ENCODE assay signal across 1 cellular context in the genomic region with DNA sequence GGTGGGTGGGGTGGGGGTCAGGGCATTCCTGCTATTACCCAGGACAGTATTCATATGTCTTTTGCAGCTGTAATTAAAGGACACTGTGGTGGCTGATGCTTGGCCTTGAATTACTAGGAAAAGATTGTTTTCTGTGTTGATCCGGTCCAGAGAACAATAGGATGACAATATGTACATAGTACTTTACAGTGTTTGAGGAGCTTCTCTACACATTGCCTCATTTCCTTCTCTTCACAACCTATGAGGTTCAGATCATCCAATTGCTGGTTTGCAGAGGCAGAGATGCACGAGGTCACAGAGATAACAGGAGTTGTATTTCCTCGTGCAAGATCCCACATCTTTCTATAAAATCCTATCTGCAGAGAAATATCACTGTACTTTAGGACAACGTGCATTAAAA.
A peak's percentile ranks its signal among the peaks of the same experiment; 100 is the strongest.
TF ChIP-seq lines count a peak whose summit lies in the region.

No MANE protein-coding gene starts in this region.

TF ChIP-seq in HepG2, 621 proteins besides CTCF, POLR2A, EP300 and RAD21 (continued from another document and continues in another):
- no peak for TF ChIP-seq PRDM10 (CRISPR knock-in tag; IDR thresholded peaks at IDR 0.05; ENCODE audit: low read depth)
- no peak for TF ChIP-seq PBX2 (CRISPR knock-in tag; IDR thresholded peaks at IDR 0.05)
- TF ChIP-seq JUND (CRISPR knock-in tag; IDR thresholded peaks at IDR 0.05): no peak
- no peak for TF ChIP-seq ZBTB38 (CRISPR knock-in tag; IDR thresholded peaks at IDR 0.05)
- no peak for TF ChIP-seq CENPX (CRISPR knock-in tag; IDR thresholded peaks at IDR 0.05)
- no peak for TF ChIP-seq ZNF747 (CRISPR knock-in tag; IDR thresholded peaks at IDR 0.05; ENCODE audit: borderline replicate concordance)
- no peak for TF ChIP-seq NFKBIZ (CRISPR knock-in tag; IDR thresholded peaks at IDR 0.05)
- TF ChIP-seq, protein P1, sequence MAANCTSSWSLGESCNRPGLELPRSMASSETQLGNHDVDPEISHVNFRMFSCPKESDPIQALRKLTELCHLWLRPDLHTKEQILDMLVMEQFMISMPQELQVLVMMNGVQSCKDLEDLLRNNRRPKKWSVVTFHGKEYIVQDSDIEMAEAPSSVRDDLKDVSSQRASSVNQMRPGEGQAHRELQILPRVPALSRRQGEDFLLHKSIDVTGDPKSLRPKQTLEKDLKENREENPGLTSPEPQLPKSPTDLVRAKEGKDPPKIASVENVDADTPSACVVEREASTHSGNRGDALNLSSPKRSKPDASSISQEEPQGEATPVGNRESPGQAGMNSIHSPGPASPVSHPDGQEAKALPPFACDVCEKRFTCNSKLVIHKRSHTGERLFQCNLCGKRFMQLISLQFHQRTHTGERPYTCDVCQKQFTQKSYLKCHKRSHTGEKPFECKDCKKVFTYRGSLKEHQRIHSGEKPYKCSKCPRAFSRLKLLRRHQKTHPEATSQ (CRISPR knock-in tag; IDR thresholded peaks at IDR 0.05; ENCODE audit: borderline replicate concordance): no peak
- no peak for TF ChIP-seq ZFAT (CRISPR knock-in tag; conservative IDR thresholded peaks at IDR 0.05)
- peak; percentile 19; the same call in 1 of the 2 replicates for TF ChIP-seq GATA4 (IDR thresholded peaks at IDR 0.05; ENCODE audit: borderline replicate concordance, low read depth)
- no peak for TF ChIP-seq NR1H2 (CRISPR knock-in tag; IDR thresholded peaks at IDR 0.05; ENCODE audit: borderline replicate concordance, low read depth)
- TF ChIP-seq SMAD3 (CRISPR knock-in tag; IDR thresholded peaks at IDR 0.05): no peak
- TF ChIP-seq BCLAF1 (IDR thresholded peaks at IDR 0.05): no peak
- peak; percentile 90 for TF ChIP-seq SOX13 (IDR thresholded peaks at IDR 0.05)
- TF ChIP-seq SOX13 (CRISPR knock-in tag; conservative IDR thresholded peaks at IDR 0.05 in 1 of 2, IDR thresholded peaks at IDR 0.05 in 1 of 2): peak in 1 of 2 experiments; percentile 95; a peak in 2 of 4 replicates
- no peak for TF ChIP-seq ZNF75D (CRISPR knock-in tag; IDR thresholded peaks at IDR 0.05; ENCODE audit: borderline replicate concordance)
- peak; percentile 96 for TF ChIP-seq SOX5 (CRISPR knock-in tag; IDR thresholded peaks at IDR 0.05; ENCODE audit: borderline replicate concordance)
- no peak for TF ChIP-seq ZNF432 (CRISPR knock-in tag; IDR thresholded peaks at IDR 0.05; ENCODE audit: borderline replicate concordance)
- no peak for TF ChIP-seq ZNF652 (CRISPR knock-in tag; IDR thresholded peaks at IDR 0.05; ENCODE audit: borderline replicate concordance, low read depth)
- no peak for TF ChIP-seq ELF4 (CRISPR knock-in tag; IDR thresholded peaks at IDR 0.05; ENCODE audit: borderline replicate concordance)
- no peak for TF ChIP-seq DNMT1 (CRISPR knock-in tag; IDR thresholded peaks at IDR 0.05)
- no peak for TF ChIP-seq KLF9 (CRISPR knock-in tag; IDR thresholded peaks at IDR 0.05; ENCODE audit: low read depth)
- no peak for TF ChIP-seq NCOR1 (IDR thresholded peaks at IDR 0.05; ENCODE audit: borderline replicate concordance, low read length)
- TF ChIP-seq MTF2 (CRISPR knock-in tag; IDR thresholded peaks at IDR 0.05; ENCODE audit: borderline replicate concordance): no peak
- TF ChIP-seq ELF3 (CRISPR knock-in tag; IDR thresholded peaks at IDR 0.05): no peak
- no peak for TF ChIP-seq SNAI1 (CRISPR knock-in tag; IDR thresholded peaks at IDR 0.05; ENCODE audit: borderline replicate concordance)
- TF ChIP-seq HHEX (CRISPR knock-in tag; IDR thresholded peaks at IDR 0.05): peak; percentile 72
- TF ChIP-seq ZKSCAN5 (CRISPR knock-in tag; IDR thresholded peaks at IDR 0.05): no peak
- no peak for TF ChIP-seq HCFC1 (IDR thresholded peaks at IDR 0.05; ENCODE audit: low read depth, low read length)
- TF ChIP-seq, protein P2, sequence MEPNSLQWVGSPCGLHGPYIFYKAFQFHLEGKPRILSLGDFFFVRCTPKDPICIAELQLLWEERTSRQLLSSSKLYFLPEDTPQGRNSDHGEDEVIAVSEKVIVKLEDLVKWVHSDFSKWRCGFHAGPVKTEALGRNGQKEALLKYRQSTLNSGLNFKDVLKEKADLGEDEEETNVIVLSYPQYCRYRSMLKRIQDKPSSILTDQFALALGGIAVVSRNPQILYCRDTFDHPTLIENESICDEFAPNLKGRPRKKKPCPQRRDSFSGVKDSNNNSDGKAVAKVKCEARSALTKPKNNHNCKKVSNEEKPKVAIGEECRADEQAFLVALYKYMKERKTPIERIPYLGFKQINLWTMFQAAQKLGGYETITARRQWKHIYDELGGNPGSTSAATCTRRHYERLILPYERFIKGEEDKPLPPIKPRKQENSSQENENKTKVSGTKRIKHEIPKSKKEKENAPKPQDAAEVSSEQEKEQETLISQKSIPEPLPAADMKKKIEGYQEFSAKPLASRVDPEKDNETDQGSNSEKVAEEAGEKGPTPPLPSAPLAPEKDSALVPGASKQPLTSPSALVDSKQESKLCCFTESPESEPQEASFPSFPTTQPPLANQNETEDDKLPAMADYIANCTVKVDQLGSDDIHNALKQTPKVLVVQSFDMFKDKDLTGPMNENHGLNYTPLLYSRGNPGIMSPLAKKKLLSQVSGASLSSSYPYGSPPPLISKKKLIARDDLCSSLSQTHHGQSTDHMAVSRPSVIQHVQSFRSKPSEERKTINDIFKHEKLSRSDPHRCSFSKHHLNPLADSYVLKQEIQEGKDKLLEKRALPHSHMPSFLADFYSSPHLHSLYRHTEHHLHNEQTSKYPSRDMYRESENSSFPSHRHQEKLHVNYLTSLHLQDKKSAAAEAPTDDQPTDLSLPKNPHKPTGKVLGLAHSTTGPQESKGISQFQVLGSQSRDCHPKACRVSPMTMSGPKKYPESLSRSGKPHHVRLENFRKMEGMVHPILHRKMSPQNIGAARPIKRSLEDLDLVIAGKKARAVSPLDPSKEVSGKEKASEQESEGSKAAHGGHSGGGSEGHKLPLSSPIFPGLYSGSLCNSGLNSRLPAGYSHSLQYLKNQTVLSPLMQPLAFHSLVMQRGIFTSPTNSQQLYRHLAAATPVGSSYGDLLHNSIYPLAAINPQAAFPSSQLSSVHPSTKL (CRISPR knock-in tag; IDR thresholded peaks at IDR 0.05): peak; percentile 61
- TF ChIP-seq IKZF1 (IDR thresholded peaks at IDR 0.05): no peak
- TF ChIP-seq ZNF83 (CRISPR knock-in tag; IDR thresholded peaks at IDR 0.05; ENCODE audit: borderline replicate concordance): no peak
- TF ChIP-seq, protein P3, sequence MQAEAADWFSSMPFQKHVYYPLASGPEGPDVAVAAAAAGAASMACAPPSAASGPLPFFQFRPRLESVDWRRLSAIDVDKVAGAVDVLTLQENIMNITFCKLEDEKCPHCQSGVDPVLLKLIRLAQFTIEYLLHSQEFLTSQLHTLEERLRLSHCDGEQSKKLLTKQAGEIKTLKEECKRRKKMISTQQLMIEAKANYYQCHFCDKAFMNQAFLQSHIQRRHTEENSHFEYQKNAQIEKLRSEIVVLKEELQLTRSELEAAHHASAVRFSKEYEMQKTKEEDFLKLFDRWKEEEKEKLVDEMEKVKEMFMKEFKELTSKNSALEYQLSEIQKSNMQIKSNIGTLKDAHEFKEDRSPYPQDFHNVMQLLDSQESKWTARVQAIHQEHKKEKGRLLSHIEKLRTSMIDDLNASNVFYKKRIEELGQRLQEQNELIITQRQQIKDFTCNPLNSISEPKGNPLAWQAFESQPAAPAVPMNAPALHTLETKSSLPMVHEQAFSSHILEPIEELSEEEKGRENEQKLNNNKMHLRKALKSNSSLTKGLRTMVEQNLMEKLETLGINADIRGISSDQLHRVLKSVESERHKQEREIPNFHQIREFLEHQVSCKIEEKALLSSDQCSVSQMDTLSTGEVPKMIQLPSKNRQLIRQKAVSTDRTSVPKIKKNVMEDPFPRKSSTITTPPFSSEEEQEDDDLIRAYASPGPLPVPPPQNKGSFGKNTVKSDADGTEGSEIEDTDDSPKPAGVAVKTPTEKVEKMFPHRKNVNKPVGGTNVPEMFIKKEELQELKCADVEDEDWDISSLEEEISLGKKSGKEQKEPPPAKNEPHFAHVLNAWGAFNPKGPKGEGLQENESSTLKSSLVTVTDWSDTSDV (CRISPR knock-in tag; IDR thresholded peaks at IDR 0.05): no peak
- no peak for TF ChIP-seq CSRNP1 (CRISPR knock-in tag; IDR thresholded peaks at IDR 0.05)
- no peak for TF ChIP-seq SMAD1 (CRISPR knock-in tag; IDR thresholded peaks at IDR 0.05; ENCODE audit: borderline replicate concordance, low read depth)
- TF ChIP-seq ZBTB7A (CRISPR knock-in tag; IDR thresholded peaks at IDR 0.05): no peak
- no peak for TF ChIP-seq ZNF720 (CRISPR knock-in tag; IDR thresholded peaks at IDR 0.05)
- no peak for TF ChIP-seq POLR2AphosphoS2 (IDR thresholded peaks at IDR 0.05; ENCODE audit: low read depth, low read length)
- TF ChIP-seq CEBPB (IDR thresholded peaks at IDR 0.05; ENCODE audit: borderline replicate concordance, low read depth, low read length): 0 out of 2 replicates have a peak, but pooled peaks have one; percentile 12
- no peak for TF ChIP-seq ZNF556 (CRISPR knock-in tag; IDR thresholded peaks at IDR 0.05; ENCODE audit: borderline replicate concordance)
- no peak for TF ChIP-seq KAT7 (CRISPR knock-in tag; IDR thresholded peaks at IDR 0.05; ENCODE audit: borderline replicate concordance)
- TF ChIP-seq, protein P4, sequence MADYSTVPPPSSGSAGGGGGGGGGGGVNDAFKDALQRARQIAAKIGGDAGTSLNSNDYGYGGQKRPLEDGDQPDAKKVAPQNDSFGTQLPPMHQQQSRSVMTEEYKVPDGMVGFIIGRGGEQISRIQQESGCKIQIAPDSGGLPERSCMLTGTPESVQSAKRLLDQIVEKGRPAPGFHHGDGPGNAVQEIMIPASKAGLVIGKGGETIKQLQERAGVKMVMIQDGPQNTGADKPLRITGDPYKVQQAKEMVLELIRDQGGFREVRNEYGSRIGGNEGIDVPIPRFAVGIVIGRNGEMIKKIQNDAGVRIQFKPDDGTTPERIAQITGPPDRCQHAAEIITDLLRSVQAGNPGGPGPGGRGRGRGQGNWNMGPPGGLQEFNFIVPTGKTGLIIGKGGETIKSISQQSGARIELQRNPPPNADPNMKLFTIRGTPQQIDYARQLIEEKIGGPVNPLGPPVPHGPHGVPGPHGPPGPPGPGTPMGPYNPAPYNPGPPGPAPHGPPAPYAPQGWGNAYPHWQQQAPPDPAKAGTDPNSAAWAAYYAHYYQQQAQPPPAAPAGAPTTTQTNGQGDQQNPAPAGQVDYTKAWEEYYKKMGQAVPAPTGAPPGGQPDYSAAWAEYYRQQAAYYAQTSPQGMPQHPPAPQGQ (CRISPR knock-in tag; IDR thresholded peaks at IDR 0.05; ENCODE audit: borderline replicate concordance): no peak
- TF ChIP-seq EED (CRISPR knock-in tag; IDR thresholded peaks at IDR 0.05): no peak
- TF ChIP-seq RARA (CRISPR knock-in tag; IDR thresholded peaks at IDR 0.05): peak; percentile 54
